Comparison of ENCODE assay signal across 8 cellular contexts in the genomic region with DNA sequence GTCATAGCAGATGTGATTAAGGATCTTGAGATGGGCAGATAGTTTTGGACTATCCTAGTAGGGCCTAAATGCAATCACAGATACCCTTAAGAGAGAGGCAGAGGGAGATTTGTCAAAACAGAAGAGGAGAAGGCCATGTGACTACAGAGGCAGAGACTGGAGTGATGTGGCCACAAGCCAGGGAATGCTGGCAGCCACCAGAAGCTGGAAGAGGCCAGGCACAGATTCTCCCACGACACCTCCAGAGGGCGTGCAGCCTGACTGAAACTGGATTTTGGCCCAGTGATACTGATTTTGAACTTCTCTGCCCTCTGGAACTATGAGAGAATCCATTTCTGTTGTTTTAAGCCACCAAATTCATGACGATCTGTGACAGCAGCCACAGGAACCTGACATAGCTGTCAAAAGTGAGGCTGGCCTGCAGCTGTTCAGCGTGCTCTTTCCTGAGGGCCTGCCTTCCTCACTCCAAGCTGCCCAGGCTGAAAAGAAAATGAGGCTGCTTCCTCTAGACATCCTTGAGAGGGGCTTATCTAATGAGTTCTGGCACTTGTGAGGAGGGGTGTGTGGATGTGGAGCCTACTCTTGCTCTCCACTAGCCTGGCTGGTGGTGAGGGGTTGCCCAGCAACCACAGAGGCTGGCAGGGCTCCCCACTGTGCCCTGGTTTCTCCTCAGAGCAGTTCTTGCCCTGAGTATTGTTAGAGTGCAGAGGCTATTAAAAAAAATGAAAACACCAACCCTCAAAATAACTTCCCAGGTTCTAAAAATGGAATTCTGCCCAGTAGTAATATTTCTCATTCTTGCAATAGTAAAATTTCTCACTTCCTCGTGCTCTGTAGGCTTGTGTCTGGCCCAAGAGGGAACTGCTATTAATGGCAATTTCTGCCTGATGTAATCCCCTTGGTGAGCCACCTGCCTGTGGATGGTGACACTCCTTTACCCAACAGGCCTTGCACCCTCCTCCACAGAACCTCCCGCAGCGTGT. TPM values are rescaled to one million over a fixed set of nuclear protein-coding genes. Genes with fewer than 3 reads are reported as not detected.
DNase-seq lines count a peak whose midpoint lies in the region; ATAC-seq and TF ChIP-seq lines count a peak whose summit lies in the region.

No MANE protein-coding gene starts in this region.

- no peaks in the 10 kb centered on the region for H3K36me3 Mint-ChIP-seq in natural killer cell
- H3K36me3 Mint-ChIP-seq in natural killer cell treated with Interleukin-12 subunit alpha and Interleukin-12 subunit beta and Interleukin-15 and Interleukin-18, amount 100 ng/mL, for 72 hours: no peaks in the 10 kb centered on the region

- H3K27ac Mint-ChIP-seq in natural killer cell: no peak overlapping the region
- no peak overlapping the region for H3K27ac Mint-ChIP-seq in natural killer cell treated with Interleukin-12 subunit alpha and Interleukin-12 subunit beta and Interleukin-15 and Interleukin-18, amount 100 ng/mL, for 72 hours

- CTCF ChIA-PET in A673 (lab: Charles Lee): no interaction called here

- H3K9me3 ChIP-seq in A673 (ENCODE audit: low read depth, low read length, poor library complexity, severe bottlenecking) (peaks cover 8% of the 10 kb centered on the region), suprapubic skin (no peaks in the 10 kb centered on the region)

- H3K4me1 Mint-ChIP-seq in natural killer cell: no peaks in the 10 kb centered on the region
- H3K4me1 Mint-ChIP-seq in natural killer cell treated with Interleukin-12 subunit alpha and Interleukin-12 subunit beta and Interleukin-15 and Interleukin-18, amount 100 ng/mL, for 72 hours (ENCODE audit: low read depth in 2 of 2): peaks cover 3 to 4% of the 10 kb centered on the region in 2 donors

- ATAC-seq in natural killer cell: peak in 2 of 3 donors; percentile 30 to 63
- ATAC-seq in natural killer cell treated with Interleukin-12 subunit alpha and Interleukin-12 subunit beta and Interleukin-15 and Interleukin-18, amount 100 ng/mL, for 72 hours: no peak
- peak; percentile 86 for ATAC-seq in HG03039 (IDR thresholded peaks at IDR 0.05; ENCODE audit: unreplicated experiment)
- ATAC-seq in left lobe of liver: peak; percentile 21

- POLR2A ChIA-PET in A673 (lab: Charles Lee; ENCODE audit: low non-redundant PET): interaction anchor here (0.6 kb wide), 1 partner anchor 21 kb away, joined by 4 read pairs; no protein-coding TSS in a partner anchor

- peaks cover 2 to 4% of the 10 kb centered on the region in 2 donors for H3K9me3 Mint-ChIP-seq in natural killer cell
- H3K9me3 Mint-ChIP-seq in natural killer cell treated with Interleukin-12 subunit alpha and Interleukin-12 subunit beta and Interleukin-15 and Interleukin-18, amount 100 ng/mL, for 72 hours: no peaks in the 10 kb centered on the region

- H3K4me3 ChIP-seq in A673 (ENCODE audit: low read depth, low read length, poor library complexity, severe bottlenecking) (no peak overlapping the region), suprapubic skin (no peak overlapping the region)

- TF ChIP-seq CTCF in natural killer cell (IDR thresholded peaks at IDR 0.05): no peak
- TF ChIP-seq CTCF in A673 (conservative IDR thresholded peaks at IDR 0.05; ENCODE audit: low read depth, low read length): no peak
- TF ChIP-seq CTCF in suprapubic skin (IDR thresholded peaks at IDR 0.05): no peak

- TF ChIP-seq EP300 in suprapubic skin (IDR thresholded peaks at IDR 0.05): no peak

- H3K27me3 ChIP-seq in A673 (replicated peaks; ENCODE audit: insufficient read depth, low read depth, low read length, poor library complexity) (no peaks in the 10 kb centered on the region), suprapubic skin (no peaks in the 10 kb centered on the region)

- TF ChIP-seq POLR2A in suprapubic skin (IDR thresholded peaks at IDR 0.05): no peak

- H3K36me3 ChIP-seq in A673 (ENCODE audit: insufficient read depth, low read length, poor library complexity, severe bottlenecking) (no peaks in the 10 kb centered on the region), suprapubic skin (no peaks in the 10 kb centered on the region)

- BruUV-seq in A673 (replicated peaks; lab: Mats Ljungman, UMichigan): no TSS peak

- intact Hi-C loops in natural killer cell (cut with micrococcal nuclease): no loop called here
- intact Hi-C loops in A673 (cut with micrococcal nuclease; ENCODE audit: unreplicated experiment): no loop called here

- H3K27ac ChIP-seq in A673 (ENCODE audit: low read depth, low read length, poor library complexity, severe bottlenecking) (no peak overlapping the region), suprapubic skin (no peak overlapping the region)

- 50% methylated on average over 7 of the region's 7 CpGs for WGBS in suprapubic skin

- H3K4me1 ChIP-seq in A673 (ENCODE audit: insufficient read depth, low read length, poor library complexity, severe bottlenecking) (no peaks in the 10 kb centered on the region), suprapubic skin (peaks cover 22% of the 10 kb centered on the region)

- DNase-seq in natural killer cell (no peak), NCI-H748 (lab: John Stamatoyannopoulos, UW; ENCODE audit: unreplicated experiment) (peak; percentile 68), left lobe of liver (ENCODE audit: low spot score) (peak; percentile 43), islet precursor cell (no peak), A673 (ENCODE audit: low spot score) (no peak), suprapubic skin (ENCODE audit: low spot score in 2 of 2) (no peak)
- no peak for DNase-seq in natural killer cell treated with Interleukin-12 subunit alpha and Interleukin-12 subunit beta and Interleukin-15 and Interleukin-18, amount 100 ng/mL, for 72 hours (ENCODE audit: low spot score)

- no peak overlapping the region for H3K4me3 Mint-ChIP-seq in natural killer cell
- no peak overlapping the region for H3K4me3 Mint-ChIP-seq in natural killer cell treated with Interleukin-12 subunit alpha and Interleukin-12 subunit beta and Interleukin-15 and Interleukin-18, amount 100 ng/mL, for 72 hours

- H3K27me3 Mint-ChIP-seq in natural killer cell (ENCODE audit: low read depth in 2 of 2): peaks cover 8 to 16% of the 10 kb centered on the region in 2 donors
- H3K27me3 Mint-ChIP-seq in natural killer cell treated with Interleukin-12 subunit alpha and Interleukin-12 subunit beta and Interleukin-15 and Interleukin-18, amount 100 ng/mL, for 72 hours: peaks cover 5 to 11% of the 10 kb centered on the region in 2 donors

RNA-seq across cellular contexts. Expression of a gene that starts 52.4 kb away (rescaled TPM):
- total RNA-seq in natural killer cell (under 1 TPM in 1 of 3 donors, not detected in 2; 0.47 TPM), left lobe of liver (0.15 TPM), A673 (2021) (not detected in 2 replicates), suprapubic skin (not detected)
- total RNA-seq in natural killer cell treated with Interleukin-12 subunit alpha and Interleukin-12 subunit beta and Interleukin-15 and Interleukin-18, amount 100 ng/mL, for 72 hours: not detected

Comparison
In these comparisons a context has a peak if more than half of its experiments do, and no peak if none do; other contexts are left out.
1. ATAC-seq: peak in natural killer cell (2 of 3), HG03039 (single experiment) and left lobe of liver (single experiment); none in natural killer cell treated with Interleukin-12 subunit alpha and Interleukin-12 subunit beta and Interleukin-15 and Interleukin-18, amount 100 ng/mL, for 72 hours (0 of 2).
2. DNase-seq: peak in NCI-H748 (single experiment) and left lobe of liver (single experiment); none in natural killer cell (single experiment), natural killer cell treated with Interleukin-12 subunit alpha and Interleukin-12 subunit beta and Interleukin-15 and Interleukin-18, amount 100 ng/mL, for 72 hours (single experiment), islet precursor cell (single experiment), A673 (single experiment) and suprapubic skin (0 of 2).